In genomic region chr19:2983351-2984195, GRCh38 we compare ENCODE assay signal across 8 cellular contexts. TPM values are rescaled to one million over a fixed set of nuclear protein-coding genes. Genes with fewer than 3 reads are reported as not detected.
DNase-seq lines count a peak whose midpoint lies in the region; ATAC-seq lines count a peak whose summit lies in the region.

No MANE protein-coding gene starts in this region.

- H3K36me3 ChIP-seq in iPS-15b (ENCODE audit: control insufficient read depth, insufficient read depth, low read length) = no peaks in the 10 kb centered on the region
- H3K36me3 ChIP-seq in skeletal muscle tissue (ENCODE audit: control insufficient read depth in 3 of 3, insufficient read depth in 3 of 3, low read length in 3 of 3) = no peaks in the 10 kb centered on the region
- H3K36me3 ChIP-seq in effector memory CD4-positive, alpha-beta T cell (ENCODE audit: control insufficient read depth, insufficient read depth, low read length) = no peaks in the 10 kb centered on the region

- ATAC-seq in HG03520 (IDR thresholded peaks at IDR 0.05; ENCODE audit: unreplicated experiment) = no peak

- H3K9ac ChIP-seq in iPS-15b (ENCODE audit: low read depth, low read length) (no peak overlapping the region), skeletal muscle tissue (ENCODE audit: low read depth in 1 of 3, low read length in 3 of 3) (peak overlapping the region; percentile 43 to 54 (median 45))

- H3K4me3 ChIP-seq in iPS-15b (ENCODE audit: low read depth, low read length) = peak overlapping the region; percentile 13
- H3K4me3 ChIP-seq in skeletal muscle tissue (ENCODE audit: low read length in 3 of 3) = peak overlapping the region in 2 of 3 donors; percentile 41 to 63
- no peak overlapping the region for H3K4me3 ChIP-seq in effector memory CD4-positive, alpha-beta T cell (ENCODE audit: insufficient read depth, low read depth, low read length, poor library complexity, severe bottlenecking)

- no peaks in the 10 kb centered on the region for H3K9me3 ChIP-seq in iPS-15b (ENCODE audit: control insufficient read depth, insufficient read depth, low read length)
- no peaks in the 10 kb centered on the region for H3K9me3 ChIP-seq in skeletal muscle tissue (ENCODE audit: control insufficient read depth in 3 of 3, low read length in 3 of 3)
- H3K9me3 ChIP-seq in effector memory CD4-positive, alpha-beta T cell (ENCODE audit: control insufficient read depth, low read length) = no peaks in the 10 kb centered on the region

- H3K27ac ChIP-seq in skeletal muscle tissue (ENCODE audit: low read depth, low read length) = peak overlapping the region; percentile 81
- H3K27ac ChIP-seq in effector memory CD4-positive, alpha-beta T cell (ENCODE audit: insufficient read depth, low read length, poor library complexity, severe bottlenecking) = no peak overlapping the region

- H3K4me1 ChIP-seq in iPS-15b (ENCODE audit: control insufficient read depth, insufficient read depth, low read length) = peaks cover 17% of the 10 kb centered on the region
- H3K4me1 ChIP-seq in skeletal muscle tissue (ENCODE audit: control insufficient read depth in 3 of 3, insufficient read depth in 3 of 3, low read length in 3 of 3) = peaks cover 15 to 28% (median 16%) of the 10 kb centered on the region in 3 donors
- H3K4me1 ChIP-seq in effector memory CD4-positive, alpha-beta T cell (ENCODE audit: control insufficient read depth, insufficient read depth, low read length, poor library complexity, severe bottlenecking) = no peaks in the 10 kb centered on the region

- H3K27me3 ChIP-seq in iPS-15b (ENCODE audit: control insufficient read depth, insufficient read depth, low read length) (peaks cover 2% of the 10 kb centered on the region), skeletal muscle tissue (ENCODE audit: control insufficient read depth in 3 of 3, insufficient read depth in 3 of 3, low read length in 3 of 3) (peaks cover 0 to 6% (median 4%) of the 10 kb centered on the region in 3 donors)
- H3K27me3 ChIP-seq in effector memory CD4-positive, alpha-beta T cell (replicated peaks; ENCODE audit: control insufficient read depth, insufficient read depth, low read length, poor library complexity, severe bottlenecking) = no peaks in the 10 kb centered on the region

- peak; percentile 59 for DNase-seq in COLO668 (lab: John Stamatoyannopoulos, UW; ENCODE audit: unreplicated experiment)
- DNase-seq in NCI-H1417 (lab: John Stamatoyannopoulos, UW) = peak; percentile 97 to 99 (median 98)
- peak; percentile 86 for DNase-seq in astrocyte of the hippocampus (ENCODE audit: low read depth, low spot score)
- no peak for DNase-seq in activated gamma-delta T cell (lab: John Stamatoyannopoulos, UW)
- no peak for DNase-seq in effector memory CD4-positive, alpha-beta T cell

RNA-seq across cellular contexts. Expression of gene TLE6, which starts 6.2 kb away (rescaled TPM):
- not detected for total RNA-seq in skeletal muscle tissue

RNA-seq across cellular contexts. Expression of gene ZNF77, which starts 38.8 kb away (rescaled TPM):
- 8.4 TPM for total RNA-seq in skeletal muscle tissue

RNA-seq across cellular contexts. Expression of gene TLE2, which starts 45.5 kb away (rescaled TPM):
- 9.4 TPM for total RNA-seq in skeletal muscle tissue

Comparison
In these comparisons a context has a peak if more than half of its experiments do, and no peak if none do; other contexts are left out.
1. DNase-seq: peak in COLO668 (single experiment), NCI-H1417 (3 of 3) and astrocyte of the hippocampus (single experiment); none in activated gamma-delta T cell (single experiment) and effector memory CD4-positive, alpha-beta T cell (0 of 3).